Comparison of ENCODE assay signal across 10 cellular contexts in the genomic region with DNA sequence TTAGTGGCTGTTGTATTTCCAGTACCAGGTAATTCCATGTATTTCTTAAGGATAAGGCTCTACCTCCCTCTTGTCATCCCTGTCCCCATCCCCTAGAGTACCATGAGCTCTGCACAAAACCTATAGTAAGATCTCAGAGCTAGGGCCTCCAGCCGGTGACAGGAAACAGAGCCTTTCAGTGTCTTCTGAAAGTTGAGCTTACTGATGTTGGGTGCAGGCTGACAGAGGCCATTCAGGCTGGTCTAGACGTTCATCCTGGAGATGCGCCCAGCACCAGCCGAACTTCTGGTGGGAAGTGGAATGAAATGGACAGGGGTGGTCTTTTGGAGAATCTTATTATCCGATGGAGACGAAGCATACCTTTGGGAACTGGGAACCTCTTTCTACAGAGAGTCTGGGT. TPM values are rescaled to one million over a fixed set of nuclear protein-coding genes. Genes with fewer than 3 reads are reported as not detected.
DNase-seq lines count a peak whose midpoint lies in the region; ATAC-seq lines count a peak whose summit lies in the region.
"Had no signal": no experiment of that assay in that cellular context is flagged by ENCODE, and none has a peak within 500 bp of the region (broad histone marks: within the 10 kb centered on the region; RNA-seq: fewer than 3 reads in every experiment).

No MANE protein-coding gene starts in this region.

- no peaks in the 10 kb centered on the region for H3K9me3 Mint-ChIP-seq in memory B cell

- ATAC-seq in GM18873 (IDR thresholded peaks at IDR 0.05; ENCODE audit: low FRiP score, unreplicated experiment) = peak; percentile 55
- ATAC-seq in GM21619 (IDR thresholded peaks at IDR 0.05; ENCODE audit: unreplicated experiment) = peak; percentile 57
- peak; percentile 62 for ATAC-seq in HG03159 (IDR thresholded peaks at IDR 0.05; ENCODE audit: unreplicated experiment)
- peak; percentile 34 for ATAC-seq in memory B cell (ENCODE audit: low read depth)

- H3K4me3 Mint-ChIP-seq in memory B cell = peak overlapping the region; percentile 65

- H3K27me3 Mint-ChIP-seq in memory B cell = no peaks in the 10 kb centered on the region

- H3K36me3 Mint-ChIP-seq in memory B cell = no peaks in the 10 kb centered on the region

- H3K27ac Mint-ChIP-seq in memory B cell = peak overlapping the region; percentile 84

- DNase-seq in memory B cell (ENCODE audit: low spot score in 2 of 2) = no peak
- DNase-seq in occipital lobe (lab: John Stamatoyannopoulos, UW) = no peak
- no peak for DNase-seq in COR-L47 (lab: John Stamatoyannopoulos, UW)
- no peak for DNase-seq in DMS79 (lab: John Stamatoyannopoulos, UW)
- no peak for DNase-seq in stimulated activated CD4-positive, alpha-beta T cell treated with anti-CD3 and anti-CD28 coated beads, Interleukin-12 subunit alpha, Interleukin-12 subunit beta, amount 100 ng/mL, for 4 hours
- DNase-seq: EL had no signal

- H3K4me1 Mint-ChIP-seq in memory B cell = peaks cover 42% of the 10 kb centered on the region

RNA-seq across cellular contexts. Expression of a gene that starts 16.7 kb away (rescaled TPM):
- total RNA-seq in occipital lobe = 12.5 TPM
- total RNA-seq: pulmonary artery endothelial cell had no signal
